In the genomic region with DNA sequence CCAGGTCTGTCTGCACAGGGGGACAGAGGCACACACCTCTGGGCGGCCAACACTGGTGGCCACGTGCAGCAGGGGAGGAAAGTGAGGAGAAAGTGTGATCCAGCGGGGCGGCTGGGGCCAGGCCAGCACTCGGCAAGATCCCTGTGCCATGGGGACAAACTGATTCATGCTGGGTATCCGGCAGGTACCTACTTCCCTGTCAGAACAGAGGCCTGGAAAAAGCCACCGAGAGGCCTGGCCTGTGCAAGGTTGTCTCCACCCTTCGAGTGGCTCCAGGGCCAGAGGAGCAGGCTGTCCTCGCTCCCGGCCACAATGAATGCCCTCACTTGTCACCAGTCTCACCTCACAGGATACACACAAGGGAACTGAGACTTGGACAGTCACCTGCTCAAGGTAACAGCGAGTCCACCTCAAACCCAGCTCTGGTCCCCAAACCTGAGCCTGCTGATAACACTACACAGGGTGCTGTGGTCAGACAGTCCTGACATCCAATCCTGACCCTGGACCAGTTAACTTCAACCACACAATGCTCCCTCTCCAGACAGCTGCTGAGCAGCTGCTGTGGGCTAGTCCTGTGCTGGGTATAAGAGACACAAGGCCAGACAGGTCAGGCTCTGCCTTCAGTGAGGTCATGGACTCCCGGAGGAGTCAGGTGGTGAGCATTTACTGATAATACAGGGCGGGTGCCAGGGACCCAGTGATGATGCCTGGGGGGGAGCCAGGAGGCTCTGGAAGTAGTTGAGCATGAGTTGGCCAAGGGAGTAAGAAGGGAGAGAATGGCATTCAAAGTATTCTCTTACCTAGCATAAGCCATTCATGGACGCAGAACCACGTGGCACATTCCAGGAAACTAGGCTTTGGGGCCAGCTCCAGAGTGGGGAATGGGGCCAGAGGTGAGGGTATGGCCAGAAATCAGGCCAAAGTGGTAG, we compare ENCODE assay signal across 10 cellular contexts.
A peak's percentile ranks its signal among the peaks of the same experiment; 100 is the strongest.
DNase-seq lines count a peak whose midpoint lies in the region; ATAC-seq and TF ChIP-seq lines count a peak whose summit lies in the region.
"Had no signal": no experiment of that assay in that cellular context is flagged by ENCODE, and none has a peak within 500 bp of the region (broad histone marks: within the 10 kb centered on the region; RNA-seq: fewer than 3 reads in every experiment).

No MANE protein-coding gene starts in this region.

- H3K9me3 ChIP-seq in BLaER1 treated with 17β-estradiol and CSF1 and Interleukin-3, amounts not matched to agents 10 nM and 100 nM (replicated peaks in 1 of 11) = peaks cover 8 to 19% (median 12%) of the 10 kb centered on the region in 11 experiments
- H3K9me3 ChIP-seq: neutrophil had no signal

- H4K20me1 ChIP-seq in BLaER1 treated with 17β-estradiol and CSF1 and Interleukin-3, amounts not matched to agents 10 nM and 100 nM = peaks cover 0 to 99% (median 0%) of the 10 kb centered on the region in 11 experiments; a peak in 7 of 22 replicates

- H3K4me1 Mint-ChIP-seq in effector memory CD8-positive, alpha-beta T cell (ENCODE audit: low read depth in 2 of 2) = peaks cover 8% of the 10 kb centered on the region in 2 donors
- H3K4me1 Mint-ChIP-seq in nephron = peaks cover 79% of the 10 kb centered on the region

- H3K36me3 ChIP-seq in BLaER1 treated with 17β-estradiol and CSF1 and Interleukin-3, amounts not matched to agents 10 nM and 100 nM = peaks cover 13 to 89% (median 28%) of the 10 kb centered on the region in 11 experiments

- no peak overlapping the region for H3K4me3 Mint-ChIP-seq in effector memory CD8-positive, alpha-beta T cell
- no peak overlapping the region for H3K4me3 Mint-ChIP-seq in nephron

- peak overlapping the region; percentile 73 to 99 (median 91) for H3K4me2 ChIP-seq in BLaER1 treated with 17β-estradiol and CSF1 and Interleukin-3, amounts not matched to agents 10 nM and 100 nM

- H3K4me1 ChIP-seq in BLaER1 treated with 17β-estradiol and CSF1 and Interleukin-3, amounts not matched to agents 10 nM and 100 nM = peaks cover 80 to 99% (median 92%) of the 10 kb centered on the region in 10 experiments

- H3K27ac Mint-ChIP-seq in effector memory CD8-positive, alpha-beta T cell = peak overlapping the region; percentile 35 to 65
- H3K27ac Mint-ChIP-seq in nephron = peak overlapping the region; percentile 86 to 94 (median 92)

- peak; percentile 61 for DNase-seq in NCI-H2196 (lab: John Stamatoyannopoulos, UW; ENCODE audit: unreplicated experiment)
- no peak for DNase-seq in effector memory CD8-positive, alpha-beta T cell
- no peak for DNase-seq in NCI-H1417 treated with DMSO at 0.1 percent for 48 hours (lab: John Stamatoyannopoulos, UW)
- no peak for DNase-seq in cortex of kidney (lab: John Stamatoyannopoulos, UW)
- DNase-seq in NCI-H1105 treated with DMSO at 0.1 percent for 48 hours (lab: John Stamatoyannopoulos, UW) = no peak
- no peak for DNase-seq in AG08396 (ENCODE audit: low spot score)
- DNase-seq: RPMI8226 had no signal

- no peaks in the 10 kb centered on the region for H3K27me3 ChIP-seq in BLaER1 treated with 17β-estradiol and CSF1 and Interleukin-3, amounts not matched to agents 10 nM and 100 nM
- H3K27me3 ChIP-seq: neutrophil had no signal

- peak overlapping the region in 6 of 11 experiments; percentile 11 to 79 (median 39); a peak in 7 of 22 replicates for H3K27ac ChIP-seq in BLaER1 treated with 17β-estradiol and CSF1 and Interleukin-3, amounts not matched to agents 10 nM and 100 nM
- H3K27ac ChIP-seq: neutrophil had no signal

- H3K36me3 Mint-ChIP-seq in effector memory CD8-positive, alpha-beta T cell (ENCODE audit: insufficient read depth) = peaks cover 11% of the 10 kb centered on the region
- peaks cover 15% of the 10 kb centered on the region for H3K36me3 Mint-ChIP-seq in nephron (ENCODE audit: low read depth)

- ATAC-seq in effector memory CD8-positive, alpha-beta T cell (replicated peaks) = no peak

- H3K9ac ChIP-seq in BLaER1 treated with 17β-estradiol and CSF1 and Interleukin-3, amounts not matched to agents 10 nM and 100 nM = peak overlapping the region in 5 of 11 experiments; percentile 10 to 31 (median 24); a peak in 6 of 22 replicates

- no peaks in the 10 kb centered on the region for H3K9me3 Mint-ChIP-seq in effector memory CD8-positive, alpha-beta T cell
- no peaks in the 10 kb centered on the region for H3K9me3 Mint-ChIP-seq in nephron

- no peak overlapping the region for H3K4me3 ChIP-seq in BLaER1 treated with 17β-estradiol and CSF1 and Interleukin-3, amounts not matched to agents 10 nM and 100 nM

- no peaks in the 10 kb centered on the region for H3K27me3 Mint-ChIP-seq in effector memory CD8-positive, alpha-beta T cell
- H3K27me3 Mint-ChIP-seq in nephron (ENCODE audit: low read depth) = no peaks in the 10 kb centered on the region

- no peak for TF ChIP-seq CTCF in nephron (IDR thresholded peaks at IDR 0.05; ENCODE audit: unreplicated experiment in 3 of 3)
